ENCODE assay signal across 12 cellular contexts in the genomic region with DNA sequence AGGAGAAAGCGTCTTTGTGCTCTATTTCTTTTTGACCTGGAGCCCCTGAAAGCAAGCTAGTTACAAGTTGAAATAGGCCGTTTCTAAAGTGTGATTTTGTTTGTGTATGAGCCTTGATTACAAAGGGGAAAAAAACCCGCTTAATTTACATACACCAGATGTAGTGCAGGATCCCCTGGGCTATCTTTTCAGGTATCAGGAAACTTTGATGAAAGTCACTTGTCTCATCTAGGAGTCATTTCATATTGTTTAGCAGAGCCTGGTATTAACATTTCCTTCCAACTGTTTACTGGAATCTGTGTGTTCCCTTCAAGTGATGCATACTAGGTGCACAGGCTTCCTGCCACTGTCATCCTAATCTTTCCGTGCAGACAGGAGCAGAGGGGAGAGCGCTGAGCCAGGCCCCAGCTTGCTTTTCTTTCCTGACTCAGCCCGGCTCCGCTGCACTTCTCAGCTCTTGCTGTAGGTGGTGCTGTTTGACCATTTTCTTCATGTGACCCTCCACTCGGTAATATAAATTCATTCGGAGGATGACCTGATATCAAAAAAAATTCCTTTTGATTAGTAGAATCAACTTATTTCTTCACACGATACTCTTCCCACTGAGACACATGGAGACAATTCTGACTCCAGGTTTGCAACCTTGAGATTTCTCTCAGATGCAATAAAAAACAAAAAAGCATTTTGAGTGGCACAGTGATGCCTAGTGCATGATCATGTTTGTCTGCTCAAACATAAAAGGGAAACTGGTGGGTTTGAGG. TPM values are rescaled to one million over a fixed set of nuclear protein-coding genes. Genes with fewer than 3 reads are reported as not detected.
A peak's percentile ranks its signal among the peaks of the same experiment; 100 is the strongest.
DNase-seq lines count a peak whose midpoint lies in the region; ATAC-seq, FAIRE-seq and TF ChIP-seq lines count a peak whose summit lies in the region.
"Not testable (repeated sequence)": the region's sequence is repeated elsewhere in the genome, so short reads cannot be mapped to it uniquely, and the experiment has no call there.
"Had no signal": no experiment of that assay in that cellular context is flagged by ENCODE, and none has a peak within 500 bp of the region (broad histone marks: within the 10 kb centered on the region; RNA-seq: fewer than 3 reads in every experiment).

No MANE protein-coding gene starts in this region.

- not testable (repeated sequence) for TF ChIP-seq EP300 in K562 (IDR thresholded peaks at IDR 0.05; ENCODE audit: low read length)

- H3K27ac Mint-ChIP-seq in CD8-positive, alpha-beta T cell; progenitor cell of endocrine pancreas: not testable (repeated sequence)

- CTCF ChIA-PET in CD8-positive, alpha-beta T cell (lab: Charles Lee); K562 (lab: Yijun Ruan, JAX; ENCODE audit: low intra/inter-chr PET ratio): not testable (repeated sequence)
- CTCF ChIA-PET in Panc1 (lab: Charles Lee): interaction anchor here (0.6 kb wide), 2 partner anchors 167 to 217 kb away, joined by 3 to 8 read pairs; no protein-coding TSS in a partner anchor

- not testable (repeated sequence) for H3K79me2 ChIP-seq in K562 (ENCODE audit: control insufficient read depth, insufficient read depth, low read length)

- 5% methylated on average over 3 of the region's 10 CpGs for WGBS in K562 (ENCODE audit: insufficient coverage, low coverage, missing lambda C conversion rate)

- TF ChIP-seq CTCF in CD8-positive, alpha-beta T cell (IDR thresholded peaks at IDR 0.05): peak; percentile 20
- peak; percentile 38; the same call in 1 of the 2 replicates for TF ChIP-seq CTCF in Panc1 (IDR thresholded peaks at IDR 0.05)
- TF ChIP-seq CTCF in K562 (IDR thresholded peaks at IDR 0.05 in 2 of 3, conservative IDR thresholded peaks at IDR 0.05 in 1 of 3; ENCODE audit: insufficient read depth in 2 of 3, low read depth in 1 of 3, low read length in 3 of 3): not testable (repeated sequence)
- TF ChIP-seq CTCF in progenitor cell of endocrine pancreas (IDR thresholded peaks at IDR 0.05; ENCODE audit: unreplicated experiment): peak; percentile 35

- ATAC-seq in CD8-positive, alpha-beta T cell: peak; percentile 93
- ATAC-seq in GM19438 (IDR thresholded peaks at IDR 0.05; ENCODE audit: low read depth, unreplicated experiment) (peak; percentile 86), HG02571 (IDR thresholded peaks at IDR 0.05; ENCODE audit: unreplicated experiment) (peak; percentile 83), HG03159 (IDR thresholded peaks at IDR 0.05; ENCODE audit: unreplicated experiment) (peak; percentile 81), Panc1 (peak; percentile 87), K562 (peak; percentile 93), left colon (peak; percentile 82)

- POLR2A ChIA-PET in CD8-positive, alpha-beta T cell (lab: Charles Lee); K562 (lab: Yijun Ruan, JAX): not testable (repeated sequence)
- POLR2A ChIA-PET in Panc1 (lab: Charles Lee): interaction anchor here (0.7 kb wide), 1 partner anchor 694 kb away, joined by 3 read pairs; no protein-coding TSS in a partner anchor

- not testable (repeated sequence) for H3K4me3 ChIP-seq in CD8-positive, alpha-beta T cell (ENCODE audit: low read depth, low read length); Panc1 (ENCODE audit: low read depth in 2 of 2, low read length in 2 of 2); K562

- intact Hi-C loops in CD8-positive, alpha-beta T cell (cut with DNase I, micrococcal nuclease): loop anchor here in 1 of 2 experiments (10.0 kb wide), 1 partner anchor 662 kb away; no protein-coding TSS in a partner anchor
- intact Hi-C loops in Panc1 (cut with micrococcal nuclease; ENCODE audit: unreplicated experiment); K562 (cut with micrococcal nuclease); left colon (cut with DNase I, micrococcal nuclease): not testable (repeated sequence)

- not testable (repeated sequence) for H3K9me3 ChIP-seq in CD8-positive, alpha-beta T cell (ENCODE audit: low read length); Panc1 (ENCODE audit: control insufficient read depth, insufficient read depth, low read depth, low read length); K562 (replicated peaks; ENCODE audit: control insufficient read depth, insufficient read depth, low read depth, low read length)

- TF ChIP-seq POLR2A in K562 (conservative IDR thresholded peaks at IDR 0.05): not testable (repeated sequence)

- H3K36me3 Mint-ChIP-seq in CD8-positive, alpha-beta T cell; progenitor cell of endocrine pancreas (ENCODE audit: insufficient read depth): not testable (repeated sequence)

- not testable (repeated sequence) for BruUV-seq in Panc1 (replicated peaks; lab: Mats Ljungman, UMichigan); K562 (replicated peaks; lab: Mats Ljungman, UMichigan)

- not testable (repeated sequence) for DNase-seq in CD8-positive, alpha-beta T cell; Panc1 (ENCODE audit: low read depth, low spot score); K562 (ENCODE audit: extremely low read depth in 1 of 4, low spot score in 3 of 4); left colon; progenitor cell of endocrine pancreas (ENCODE audit: low spot score, unreplicated experiment)

- H4K20me1 ChIP-seq in K562 (replicated peaks; ENCODE audit: control insufficient read depth, insufficient read depth, low read length): not testable (repeated sequence)

- H3K9ac ChIP-seq in K562 (ENCODE audit: insufficient read depth in 1 of 2, low read depth in 2 of 2, low read length in 2 of 2): not testable (repeated sequence)

- H2AFZ ChIP-seq in K562 (ENCODE audit: low read depth, low read length): not testable (repeated sequence)

- not testable (repeated sequence) for H3K27me3 ChIP-seq in CD8-positive, alpha-beta T cell (ENCODE audit: insufficient read depth, low read length); Panc1 (ENCODE audit: control insufficient read depth, insufficient read depth, low read length); K562 (ENCODE audit: control insufficient read depth in 2 of 2, insufficient read depth in 2 of 2, low read length in 2 of 2)

- not testable (repeated sequence) for H3K27ac ChIP-seq in CD8-positive, alpha-beta T cell (ENCODE audit: low read depth, low read length); Panc1 (ENCODE audit: low read length); K562 (ENCODE audit: extremely low read depth, low read depth, low read length)

- TF ChIP-seq RAD21 in K562 (CRISPR knock-in tag; conservative IDR thresholded peaks at IDR 0.05 in 1 of 2, IDR thresholded peaks at IDR 0.05 in 1 of 2): not testable (repeated sequence)

- not testable (repeated sequence) for H3K4me2 ChIP-seq in K562 (ENCODE audit: insufficient read depth, low read length)

- not testable (repeated sequence) for FAIRE-seq in K562 (lab: Jason Lieb, UNC)

- not testable (repeated sequence) for H3K4me1 Mint-ChIP-seq in CD8-positive, alpha-beta T cell (ENCODE audit: low read depth); progenitor cell of endocrine pancreas (ENCODE audit: low read depth)

- H3K9me1 ChIP-seq in K562 (ENCODE audit: control insufficient read depth, insufficient read depth, low read length): not testable (repeated sequence)

- H3K27me3 Mint-ChIP-seq in CD8-positive, alpha-beta T cell (ENCODE audit: low read depth): not testable (repeated sequence)
- peaks cover 22% of the 10 kb centered on the region for H3K27me3 Mint-ChIP-seq in progenitor cell of endocrine pancreas

- not testable (repeated sequence) for H3K36me3 ChIP-seq in CD8-positive, alpha-beta T cell (ENCODE audit: insufficient read depth, low read length); Panc1 (ENCODE audit: control insufficient read depth, insufficient read depth, low read length); K562 (ENCODE audit: control insufficient read depth, insufficient read depth, low read length)

- H3K4me1 ChIP-seq in CD8-positive, alpha-beta T cell (ENCODE audit: insufficient read depth, low read length); Panc1 (ENCODE audit: control insufficient read depth, insufficient read depth, low read length); K562 (replicated peaks in 1 of 2; ENCODE audit: control insufficient read depth in 2 of 2, insufficient read depth in 2 of 2, low read length in 2 of 2): not testable (repeated sequence)

- in situ Hi-C loops in Panc1 (cut with HindIII; ENCODE audit: low pct_unique_long_range_greater_than_20kb, low sequenced_read_pairs): not testable (repeated sequence)
- in situ Hi-C loops in K562 (cut with MboI): loop anchor here (25.0 kb wide), 1 partner anchor 220 kb away; no protein-coding TSS in a partner anchor

- not testable (repeated sequence) for H3K4me3 Mint-ChIP-seq in CD8-positive, alpha-beta T cell; progenitor cell of endocrine pancreas (ENCODE audit: low read depth)

- not testable (repeated sequence) for H3K9me3 Mint-ChIP-seq in CD8-positive, alpha-beta T cell; progenitor cell of endocrine pancreas (ENCODE audit: low read depth)

RNA-seq across cellular contexts. Expression of gene PGM5, which starts 14.0 kb away (rescaled TPM):
- not detected for total RNA-seq in CD8-positive, alpha-beta T cell
- total RNA-seq in Panc1 (2021; ENCODE audit: unreplicated experiment) (0.21 TPM), K562 (2014; rRNA removed) (0.33 TPM in 1 of 2 replicates, not detected in the other), K562 (2014; rRNA removed; fragmentation: Illumina TruSeq; extraction: Trizol) (0.15 and 0.16 TPM in 2 replicates), K562 (2015; rRNA removed; fragmentation: Illumina TruSeq; extraction: Trizol) (0.15 and 0.22 TPM in 2 replicates), K562 (2021) (0.24 and 0.45 TPM in 2 replicates), left colon (10 to 100 TPM in 1 of 2 donors, 1 to 10 TPM in 1; 6.1 to 56.8 TPM), progenitor cell of endocrine pancreas (3.6 and 3.9 TPM in 2 replicates)
- not detected for polyA plus RNA-seq in Panc1 (2012; ENCODE audit: insufficient read length)
- total RNA-seq in K562 (2011; cell fraction: chromatin; rRNA removed; ENCODE audit: low replicate concordance): not detected in 2 replicates
- total RNA-seq in K562 (2011; cell fraction: nucleolus; rRNA removed): 0.17 TPM in 1 of 2 replicates, not detected in the other
- 0.15 TPM in 1 of 2 replicates, not detected in the other for total RNA-seq in K562 (2011; cell fraction: nucleoplasm; rRNA removed)
- polyA plus RNA-seq in K562 (2011; rRNA removed) (0.04 and 0.20 TPM in 2 replicates), K562 (2014; fragmentation: Illumina TruSeq; extraction: Trizol) (0.08 and 0.16 TPM in 2 replicates), K562 (2014; fragmentation: Nextera tagmentation; extraction: Ambion mirVana) (under 1 TPM; 0.07 to 0.14 TPM), K562 (2014; rRNA removed) (0.03 and 0.23 TPM in 2 replicates)
- 0.07 TPM in 1 of 2 replicates, not detected in the other for polyA plus RNA-seq in K562 (2011; cell fraction: cytosol; rRNA removed)
- 0.03 TPM in 1 of 2 replicates, not detected in the other for polyA plus RNA-seq in K562 (2011; cell fraction: nucleus; rRNA removed)
- 0.14 and 0.22 TPM in 2 replicates for polyA plus RNA-seq in K562 (2012)
- 0.06 and 0.49 TPM in 2 replicates for polyA minus RNA-seq in K562 (2011; rRNA and poly(A)+ RNA removed)
- polyA minus RNA-seq in K562 (2011; cell fraction: cytosol; rRNA and poly(A)+ RNA removed): 0.38 TPM in 1 of 2 replicates, not detected in the other
- under 0.01 TPM in 1 of 2 replicates, not detected in the other for polyA minus RNA-seq in K562 (2011; cell fraction: nucleus; rRNA and poly(A)+ RNA removed)
- total RNA-seq: activated CD8-positive, alpha-beta memory T cell treated with anti-CD3 and anti-CD28 coated beads for 36 hours; H1 had no signal
- polyA plus RNA-seq: H1 had no signal

RNA-seq across cellular contexts. Expression of gene FOXD4L3, which starts 39.8 kb away (rescaled TPM):
- not detected for total RNA-seq in CD8-positive, alpha-beta T cell
- total RNA-seq in Panc1 (2021; ENCODE audit: unreplicated experiment): not detected
- not detected for polyA plus RNA-seq in Panc1 (2012; ENCODE audit: insufficient read length)
- total RNA-seq in K562 (2011; cell fraction: chromatin; rRNA removed; ENCODE audit: low replicate concordance): 0.28 TPM in 1 of 2 replicates, not detected in the other
- total RNA-seq in K562 (2011; cell fraction: nucleolus; rRNA removed): 0.17 and 0.39 TPM in 2 replicates
- not detected in 2 replicates for total RNA-seq in K562 (2011; cell fraction: nucleoplasm; rRNA removed)
- total RNA-seq in K562 (2014; rRNA removed): 0.08 TPM in 1 of 2 replicates, not detected in the other
- not detected in 2 replicates for total RNA-seq in K562 (2014; rRNA removed; fragmentation: Illumina TruSeq; extraction: Trizol)
- 0.11 TPM in 1 of 2 replicates, not detected in the other for total RNA-seq in K562 (2015; rRNA removed; fragmentation: Illumina TruSeq; extraction: Trizol)
- not detected in 2 replicates for total RNA-seq in K562 (2021)
- not detected in 2 replicates for polyA plus RNA-seq in K562 (2011; rRNA removed)
- polyA plus RNA-seq in K562 (2011; cell fraction: cytosol; rRNA removed): not detected in 2 replicates
- polyA plus RNA-seq in K562 (2011; cell fraction: nucleus; rRNA removed): 0.14 TPM in 1 of 2 replicates, not detected in the other
- polyA plus RNA-seq in K562 (2012): not detected in 2 replicates
- polyA plus RNA-seq in K562 (2014; fragmentation: Illumina TruSeq; extraction: Trizol): not detected in 2 replicates
- polyA plus RNA-seq in K562 (2014; fragmentation: Nextera tagmentation; extraction: Ambion mirVana): not detected
- not detected in 2 replicates for polyA plus RNA-seq in K562 (2014; rRNA removed)
- polyA minus RNA-seq in K562 (2011; rRNA and poly(A)+ RNA removed): not detected in 2 replicates
- not detected in 2 replicates for polyA minus RNA-seq in K562 (2011; cell fraction: cytosol; rRNA and poly(A)+ RNA removed)
- 0.67 TPM in 1 of 2 replicates, not detected in the other for polyA minus RNA-seq in K562 (2011; cell fraction: nucleus; rRNA and poly(A)+ RNA removed)
- total RNA-seq in left colon: not detected
- 0.36 and 0.44 TPM in 2 replicates for total RNA-seq in progenitor cell of endocrine pancreas
- total RNA-seq: Caco-2, H1, testis had no signal
- polyA plus RNA-seq: H1 had no signal
